In the genomic region with DNA sequence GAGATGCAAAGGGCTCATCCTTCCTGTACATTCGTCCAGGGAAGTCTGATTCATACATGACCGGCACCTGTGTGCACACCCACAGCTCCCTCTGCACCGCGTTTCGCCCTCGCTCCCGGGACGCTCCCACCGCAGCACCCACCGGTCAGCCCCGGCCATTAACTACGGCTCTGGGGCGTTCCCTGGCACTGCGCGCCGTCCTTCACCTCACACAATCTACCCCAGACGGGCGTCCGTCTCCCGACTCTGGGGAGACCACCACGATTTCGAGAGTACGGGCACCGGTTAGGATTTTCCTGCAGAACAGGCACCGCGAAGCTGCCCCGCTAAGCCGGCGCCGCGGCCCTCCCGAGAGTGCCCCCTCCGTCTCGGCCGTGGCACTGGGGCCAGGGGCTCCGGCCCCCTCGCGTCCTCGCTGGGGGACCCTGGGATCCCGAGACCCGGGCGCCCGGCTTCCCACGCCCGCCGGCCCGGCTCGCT, we compare ENCODE assay signal across 8 cellular contexts. TPM values are rescaled to one million over a fixed set of nuclear protein-coding genes. Genes with fewer than 3 reads are reported as not detected.
DNase-seq lines count a peak whose midpoint lies in the region; ATAC-seq and TF ChIP-seq lines count a peak whose summit lies in the region.

No MANE protein-coding gene starts in this region.

- H3K9me3 Mint-ChIP-seq in activated T-helper 1 cell treated with anti-CD3 and anti-CD28 coated beads, Interleukin-12 subunit alpha, Interleukin-12 subunit beta, Interleukin-2, Interleukin-4 antibody, amounts not matched to agents 30 ng/mL and 10 ng/mL and 1 ng/mL, durations not matched to agents 14 hours and 24 hours and 36 hours, result no peaks in the 10 kb centered on the region
- H3K9me3 Mint-ChIP-seq in nephron progenitor cell, result no peaks in the 10 kb centered on the region

- no peak for TF ChIP-seq CTCF in fibroblast of villous mesenchyme (IDR thresholded peaks at IDR 0.05; ENCODE audit: insufficient read depth, low read depth, low read length)
- TF ChIP-seq CTCF in nephron progenitor cell (IDR thresholded peaks at IDR 0.05), result no peak
- TF ChIP-seq CTCF in thoracic aorta (IDR thresholded peaks at IDR 0.05), result no peak

- H3K27me3 Mint-ChIP-seq in activated T-helper 1 cell treated with anti-CD3 and anti-CD28 coated beads, Interleukin-12 subunit alpha, Interleukin-12 subunit beta, Interleukin-2, Interleukin-4 antibody, amounts not matched to agents 30 ng/mL and 10 ng/mL and 1 ng/mL, durations not matched to agents 14 hours and 24 hours and 36 hours (ENCODE audit: insufficient read depth), result no peaks in the 10 kb centered on the region
- H3K27me3 Mint-ChIP-seq in nephron progenitor cell (ENCODE audit: low read depth, poor library complexity), result no peaks in the 10 kb centered on the region

- peak overlapping the region; percentile 88 for H3K4me3 ChIP-seq in fibroblast of villous mesenchyme (ENCODE audit: low read depth, low read length)
- peak overlapping the region; percentile 89 for H3K4me3 ChIP-seq in thoracic aorta

- H3K4me1 Mint-ChIP-seq in activated T-helper 1 cell treated with anti-CD3 and anti-CD28 coated beads, Interleukin-12 subunit alpha, Interleukin-12 subunit beta, Interleukin-2, Interleukin-4 antibody, amounts not matched to agents 30 ng/mL and 10 ng/mL and 1 ng/mL, durations not matched to agents 14 hours and 24 hours and 36 hours (ENCODE audit: low read depth), result peaks cover 19% of the 10 kb centered on the region
- peaks cover 56% of the 10 kb centered on the region for H3K4me1 Mint-ChIP-seq in nephron progenitor cell

- H3K4me3 Mint-ChIP-seq in activated T-helper 1 cell treated with anti-CD3 and anti-CD28 coated beads, Interleukin-12 subunit alpha, Interleukin-12 subunit beta, Interleukin-2, Interleukin-4 antibody, amounts not matched to agents 30 ng/mL and 10 ng/mL and 1 ng/mL, durations not matched to agents 14 hours and 24 hours and 36 hours, result peak overlapping the region; percentile 91
- peak overlapping the region; percentile 89 for H3K4me3 Mint-ChIP-seq in nephron progenitor cell

- H3K36me3 Mint-ChIP-seq in activated T-helper 1 cell treated with anti-CD3 and anti-CD28 coated beads, Interleukin-12 subunit alpha, Interleukin-12 subunit beta, Interleukin-2, Interleukin-4 antibody, amounts not matched to agents 30 ng/mL and 10 ng/mL and 1 ng/mL, durations not matched to agents 14 hours and 24 hours and 36 hours (ENCODE audit: low read depth), result peaks cover 16% of the 10 kb centered on the region
- H3K36me3 Mint-ChIP-seq in nephron progenitor cell (ENCODE audit: low read depth), result peaks cover 15% of the 10 kb centered on the region

- H3K27ac ChIP-seq in thoracic aorta, result peak overlapping the region; percentile 93 to 96

- no peaks in the 10 kb centered on the region for H3K36me3 ChIP-seq in thoracic aorta

- peak; percentile 8 for DNase-seq in activated CD4-positive, alpha-beta T cell treated with anti-CD3 and anti-CD28 coated beads for 1 hour
- no peak for DNase-seq in activated CD4-positive, alpha-beta T cell treated with anti-CD3 and anti-CD28 coated beads for 4 hours
- DNase-seq in NCI-H460 (ENCODE audit: extremely low read depth, low read depth), result peak; percentile 40
- peak; percentile 21 for DNase-seq in activated T-helper 1 cell treated with anti-CD3 and anti-CD28 coated beads, Interleukin-12 subunit alpha, Interleukin-12 subunit beta, Interleukin-2, Interleukin-4 antibody, amounts not matched to agents 30 ng/mL and 10 ng/mL and 1 ng/mL, durations not matched to agents 14 hours and 24 hours and 36 hours (ENCODE audit: low spot score)
- no peak for DNase-seq in fibroblast of villous mesenchyme (ENCODE audit: low read depth)
- DNase-seq in nephron progenitor cell, result no peak
- no peak for DNase-seq in thoracic aorta (ENCODE audit: low spot score)

- ATAC-seq in HG02885 (IDR thresholded peaks at IDR 0.05; ENCODE audit: poor library complexity, unreplicated experiment) (peak; percentile 45), thoracic aorta (ENCODE audit: insufficient number of reproducible peaks, low FRiP score, low read depth) (peak; percentile 49)

- peaks cover 15 to 28% of the 10 kb centered on the region in 2 donors for H3K4me1 ChIP-seq in thoracic aorta (ENCODE audit: control insufficient read depth in 1 of 2, low read depth in 2 of 2)

- intact Hi-C loops in activated T-helper 1 cell treated with anti-CD3 and anti-CD28 coated beads, Interleukin-12 subunit alpha, Interleukin-12 subunit beta, Interleukin-2, Interleukin-4 antibody, amounts not matched to agents 30 ng/mL and 10 ng/mL and 1 ng/mL, durations not matched to agents 14 hours and 24 hours and 36 hours (cut with micrococcal nuclease), result loop anchor here (5.0 to 10.0 kb wide), 2 partner anchors 1075 to 1227 kb away; a partner anchor contains a TSS

- no peaks in the 10 kb centered on the region for H3K27me3 ChIP-seq in thoracic aorta (replicated peaks; ENCODE audit: insufficient read depth)

- no peaks in the 10 kb centered on the region for H3K9me3 ChIP-seq in thoracic aorta

- H3K27ac Mint-ChIP-seq in activated T-helper 1 cell treated with anti-CD3 and anti-CD28 coated beads, Interleukin-12 subunit alpha, Interleukin-12 subunit beta, Interleukin-2, Interleukin-4 antibody, amounts not matched to agents 30 ng/mL and 10 ng/mL and 1 ng/mL, durations not matched to agents 14 hours and 24 hours and 36 hours, result peak overlapping the region; percentile 93
- peak overlapping the region; percentile 82 for H3K27ac Mint-ChIP-seq in nephron progenitor cell

RNA-seq across cellular contexts. Expression of a gene that starts 0.4 kb away (rescaled TPM):
- total RNA-seq in NCI-H460 (2014; rRNA removed; shearing (Covaris generic)), result 40.7 and 48.3 TPM in 2 replicates
- 12.8 and 15.8 TPM in 2 replicates for polyA plus RNA-seq in NCI-H460 (2014; cell fraction: nucleus; rRNA removed)
- 37.5 and 40.2 TPM in 2 replicates for total RNA-seq in activated T-helper 1 cell treated with anti-CD3 and anti-CD28 coated beads, Interleukin-12 subunit alpha, Interleukin-12 subunit beta, Interleukin-2, Interleukin-4 antibody, amounts not matched to agents 30 ng/mL and 10 ng/mL and 1 ng/mL, durations not matched to agents 14 hours and 24 hours and 36 hours
- total RNA-seq in fibroblast of villous mesenchyme (18.4 and 33.2 TPM in 2 replicates), thoracic aorta (10 to 100 TPM; 14.8 to 27.4 TPM)

RNA-seq across cellular contexts. Expression of a gene that starts 47.6 kb away (rescaled TPM):
- total RNA-seq in NCI-H460 (2014; rRNA removed; shearing (Covaris generic)), result 69.4 and 76.5 TPM in 2 replicates
- polyA plus RNA-seq in NCI-H460 (2014; cell fraction: nucleus; rRNA removed), result 281 and 313 TPM in 2 replicates
- total RNA-seq in activated T-helper 1 cell treated with anti-CD3 and anti-CD28 coated beads, Interleukin-12 subunit alpha, Interleukin-12 subunit beta, Interleukin-2, Interleukin-4 antibody, amounts not matched to agents 30 ng/mL and 10 ng/mL and 1 ng/mL, durations not matched to agents 14 hours and 24 hours and 36 hours, result 77.2 and 79.1 TPM in 2 replicates
- total RNA-seq in fibroblast of villous mesenchyme (30.2 and 34.8 TPM in 2 replicates), thoracic aorta (10 to 100 TPM; 64.0 to 81.1 TPM)

Comparison
In these comparisons a context has a peak if more than half of its experiments do, and no peak if none do; other contexts are left out.
1. DNase-seq: peak in activated CD4-positive, alpha-beta T cell treated with anti-CD3 and anti-CD28 coated beads for 1 hour (single experiment), NCI-H460 (single experiment) and activated T-helper 1 cell treated with anti-CD3 and anti-CD28 coated beads, Interleukin-12 subunit alpha, Interleukin-12 subunit beta, Interleukin-2, Interleukin-4 antibody, amounts not matched to agents 30 ng/mL and 10 ng/mL and 1 ng/mL, durations not matched to agents 14 hours and 24 hours and 36 hours (single experiment); none in activated CD4-positive, alpha-beta T cell treated with anti-CD3 and anti-CD28 coated beads for 4 hours (0 of 2), fibroblast of villous mesenchyme (single experiment), nephron progenitor cell (single experiment) and thoracic aorta (single experiment).